ENCODE assay signal across 8 cellular contexts in the genomic region with DNA sequence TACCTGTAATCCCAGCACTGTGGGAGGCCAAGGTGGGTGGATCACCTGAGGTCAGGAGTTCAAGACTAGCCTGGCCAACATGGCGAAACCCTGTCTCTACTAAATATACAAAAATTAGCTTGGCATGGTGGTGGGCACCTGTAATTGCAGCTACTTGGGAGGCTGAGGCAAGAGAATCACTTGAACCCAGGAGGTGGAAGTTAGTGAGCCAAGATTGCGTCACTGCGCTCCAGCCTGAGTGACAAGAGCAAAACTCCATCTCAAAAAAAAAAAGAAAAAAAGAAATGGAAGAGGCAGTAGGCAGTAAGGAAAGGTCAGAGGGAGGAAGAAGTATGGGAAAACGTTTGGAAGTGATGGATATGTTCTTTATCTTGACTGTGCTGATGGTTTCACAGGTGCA. TPM values are rescaled to one million over a fixed set of nuclear protein-coding genes. Genes with fewer than 3 reads are reported as not detected.
DNase-seq lines count a peak whose midpoint lies in the region; ATAC-seq, FAIRE-seq and TF ChIP-seq lines count a peak whose summit lies in the region.
"Not testable (repeated sequence)": the region's sequence is repeated elsewhere in the genome, so short reads cannot be mapped to it uniquely, and the experiment has no call there.
"Had no signal": no experiment of that assay in that cellular context is flagged by ENCODE, and none has a peak within 500 bp of the region (broad histone marks: within the 10 kb centered on the region; RNA-seq: fewer than 3 reads in every experiment).

No MANE protein-coding gene starts in this region.

- not testable (repeated sequence) for FAIRE-seq in K562 (lab: Jason Lieb, UNC)

- H3K4me1 Mint-ChIP-seq in activated CD8-positive, alpha-beta T cell treated with anti-CD3 and anti-CD28 coated beads for 36 hours (ENCODE audit: low read depth); endodermal cell; glutamatergic neuron (ENCODE audit: low read depth, unreplicated experiment); type B pancreatic cell (ENCODE audit: unreplicated experiment): not testable (repeated sequence)

- not testable (repeated sequence) for TF ChIP-seq EP300 in K562 (IDR thresholded peaks at IDR 0.05; ENCODE audit: low read length)

- H3K79me2 ChIP-seq in K562 (ENCODE audit: control insufficient read depth, insufficient read depth, low read length), result not testable (repeated sequence)

- not testable (repeated sequence) for H3K9me1 ChIP-seq in K562 (ENCODE audit: control insufficient read depth, insufficient read depth, low read length)

- not testable (repeated sequence) for H3K4me3 ChIP-seq in NB4 (ENCODE audit: low read depth, low read length); K562; endodermal cell (ENCODE audit: low read length); psoas muscle

- in situ Hi-C loops in K562 (cut with MboI), result not testable (repeated sequence)

- not testable (repeated sequence) for H3K27ac Mint-ChIP-seq in activated CD8-positive, alpha-beta T cell treated with anti-CD3 and anti-CD28 coated beads for 36 hours; endodermal cell; glutamatergic neuron (ENCODE audit: unreplicated experiment); type B pancreatic cell

- not testable (repeated sequence) for H3K4me2 ChIP-seq in K562 (ENCODE audit: insufficient read depth, low read length)

- intact Hi-C loops in activated CD8-positive, alpha-beta T cell treated with anti-CD3 and anti-CD28 coated beads for 36 hours (cut with micrococcal nuclease); K562 (cut with micrococcal nuclease); psoas muscle (cut with DNase I): not testable (repeated sequence)

- H3K9me3 Mint-ChIP-seq in activated CD8-positive, alpha-beta T cell treated with anti-CD3 and anti-CD28 coated beads for 36 hours; endodermal cell; glutamatergic neuron (ENCODE audit: unreplicated experiment); type B pancreatic cell: not testable (repeated sequence)

- not testable (repeated sequence) for BruUV-seq in K562 (replicated peaks; lab: Mats Ljungman, UMichigan)

- 37% methylated on average over 3 of the region's 4 CpGs for WGBS in K562 (ENCODE audit: insufficient coverage, low coverage, missing lambda C conversion rate)
- WGBS in endodermal cell (ENCODE audit: insufficient coverage in 1 of 2, insufficient read length in 1 of 2), 2 experiments, result 65 to 80% methylated on average over 2 to 4 of the region's 4 CpGs
- WGBS in psoas muscle, 3 donors, result 77 to 82% (median 81%) methylated on average over 4 of the region's 4 CpGs

- H3K36me3 Mint-ChIP-seq in activated CD8-positive, alpha-beta T cell treated with anti-CD3 and anti-CD28 coated beads for 36 hours (ENCODE audit: low read depth); endodermal cell (ENCODE audit: low read depth); glutamatergic neuron (ENCODE audit: unreplicated experiment); type B pancreatic cell: not testable (repeated sequence)

- not testable (repeated sequence) for H3K9me3 ChIP-seq in K562 (replicated peaks; ENCODE audit: control insufficient read depth, insufficient read depth, low read depth, low read length); endodermal cell (ENCODE audit: control insufficient read depth, low read length); psoas muscle

- DNase-seq in NB4 (ENCODE audit: low read depth), result peak; percentile 48
- not testable (repeated sequence) for DNase-seq in activated CD8-positive, alpha-beta T cell treated with anti-CD3 and anti-CD28 coated beads for 36 hours; K562 (ENCODE audit: extremely low read depth in 1 of 4, low spot score in 3 of 4); endodermal cell; glutamatergic neuron; psoas muscle; type B pancreatic cell (ENCODE audit: extremely low spot score, unreplicated experiment)

- H3K27ac ChIP-seq in K562 (ENCODE audit: extremely low read depth, low read depth, low read length); endodermal cell (ENCODE audit: low read depth, low read length): not testable (repeated sequence)
- peak overlapping the region; percentile 11 for H3K27ac ChIP-seq in psoas muscle

- H4K20me1 ChIP-seq in K562 (replicated peaks; ENCODE audit: control insufficient read depth, insufficient read depth, low read length), result not testable (repeated sequence)

- H3K4me1 ChIP-seq in K562 (replicated peaks in 1 of 2; ENCODE audit: control insufficient read depth in 2 of 2, insufficient read depth in 2 of 2, low read length in 2 of 2); endodermal cell (ENCODE audit: control insufficient read depth, insufficient read depth, low read length): not testable (repeated sequence)
- H3K4me1 ChIP-seq in psoas muscle, result peaks cover 22% of the 10 kb centered on the region

- CTCF ChIA-PET in activated CD8-positive, alpha-beta T cell treated with anti-CD3 and anti-CD28 coated beads for 36 hours (lab: Charles Lee), result interaction anchor here (1.0 kb wide), 1 partner anchor 33 kb away, joined by 3 read pairs; no protein-coding TSS in a partner anchor
- CTCF ChIA-PET in K562 (lab: Yijun Ruan, JAX; ENCODE audit: low intra/inter-chr PET ratio), result not testable (repeated sequence)

- not testable (repeated sequence) for H3K27me3 Mint-ChIP-seq in activated CD8-positive, alpha-beta T cell treated with anti-CD3 and anti-CD28 coated beads for 36 hours; glutamatergic neuron (ENCODE audit: unreplicated experiment); type B pancreatic cell
- H3K27me3 Mint-ChIP-seq in endodermal cell (ENCODE audit: insufficient read depth), result peaks cover 44% of the 10 kb centered on the region

- ATAC-seq in activated CD8-positive, alpha-beta T cell treated with anti-CD3 and anti-CD28 coated beads for 36 hours; K562; psoas muscle: not testable (repeated sequence)

- TF ChIP-seq CTCF in NB4 (IDR thresholded peaks at IDR 0.05; ENCODE audit: low read depth, low read length); K562 (IDR thresholded peaks at IDR 0.05 in 2 of 3, conservative IDR thresholded peaks at IDR 0.05 in 1 of 3; ENCODE audit: insufficient read depth in 2 of 3, low read depth in 1 of 3, low read length in 3 of 3); psoas muscle (IDR thresholded peaks at IDR 0.05): not testable (repeated sequence)
- TF ChIP-seq CTCF in activated CD8-positive, alpha-beta T cell treated with anti-CD3 and anti-CD28 coated beads for 36 hours (IDR thresholded peaks at IDR 0.05), result peak; percentile 28
- TF ChIP-seq CTCF in endodermal cell (conservative IDR thresholded peaks at IDR 0.05) (peak; percentile 41), glutamatergic neuron (IDR thresholded peaks at IDR 0.05; ENCODE audit: partially characterized antibody, unreplicated experiment) (peak; percentile 30), type B pancreatic cell (conservative IDR thresholded peaks at IDR 0.05) (peak; percentile 53)

- not testable (repeated sequence) for TF ChIP-seq POLR2A in NB4 (IDR thresholded peaks at IDR 0.05; ENCODE audit: extremely low read depth, insufficient read length); K562 (conservative IDR thresholded peaks at IDR 0.05)

- not testable (repeated sequence) for H2AFZ ChIP-seq in K562 (ENCODE audit: low read depth, low read length)

- H3K27me3 ChIP-seq in K562 (ENCODE audit: control insufficient read depth in 2 of 2, insufficient read depth in 2 of 2, low read length in 2 of 2) (peaks cover 0 to 25% of the 10 kb centered on the region in 2 experiments; a peak in 3 of 5 replicates), endodermal cell (ENCODE audit: control insufficient read depth, insufficient read depth, low read length, poor library complexity, severe bottlenecking) (peaks cover 33% of the 10 kb centered on the region)
- not testable (repeated sequence) for H3K27me3 ChIP-seq in psoas muscle (ENCODE audit: insufficient read depth in 3 of 3, low read length in 2 of 3)

- not testable (repeated sequence) for TF ChIP-seq RAD21 in K562 (CRISPR knock-in tag; conservative IDR thresholded peaks at IDR 0.05 in 1 of 2, IDR thresholded peaks at IDR 0.05 in 1 of 2)

- not testable (repeated sequence) for H3K9ac ChIP-seq in K562 (ENCODE audit: insufficient read depth in 1 of 2, low read depth in 2 of 2, low read length in 2 of 2); endodermal cell (ENCODE audit: extremely low read depth, low read length, poor library complexity, severe bottlenecking)

- not testable (repeated sequence) for H3K36me3 ChIP-seq in K562 (ENCODE audit: control insufficient read depth, insufficient read depth, low read length); endodermal cell (ENCODE audit: control insufficient read depth, insufficient read depth, low read length); psoas muscle (ENCODE audit: insufficient read depth in 1 of 2, low read depth in 1 of 2)

- POLR2A ChIA-PET in activated CD8-positive, alpha-beta T cell treated with anti-CD3 and anti-CD28 coated beads for 36 hours (lab: Charles Lee), result not testable (repeated sequence)
- POLR2A ChIA-PET in K562 (lab: Yijun Ruan, JAX), result interaction anchor here (0.7 kb wide), 1 partner anchor 532 kb away, joined by 3 read pairs; no protein-coding TSS in a partner anchor

- not testable (repeated sequence) for H3K4me3 Mint-ChIP-seq in activated CD8-positive, alpha-beta T cell treated with anti-CD3 and anti-CD28 coated beads for 36 hours; endodermal cell; glutamatergic neuron (ENCODE audit: unreplicated experiment); type B pancreatic cell

RNA-seq across cellular contexts. Expression of gene RRAGD, which starts 14.2 kb away (rescaled TPM):
- total RNA-seq in activated CD8-positive, alpha-beta T cell treated with anti-CD3 and anti-CD28 coated beads for 36 hours, result 10 to 100 TPM; 19.7 to 22.1 TPM
- total RNA-seq in K562 (2011; cell fraction: chromatin; rRNA removed; ENCODE audit: low replicate concordance), result not detected in 2 replicates
- total RNA-seq in K562 (2011; cell fraction: nucleolus; rRNA removed), result not detected in 2 replicates
- not detected in 2 replicates for total RNA-seq in K562 (2011; cell fraction: nucleoplasm; rRNA removed)
- total RNA-seq in K562 (2014; rRNA removed) (not detected in 2 replicates), K562 (2014; rRNA removed; fragmentation: Illumina TruSeq; extraction: Trizol) (not detected in 2 replicates), K562 (2015; rRNA removed; fragmentation: Illumina TruSeq; extraction: Trizol) (0.07 TPM in 1 of 2 replicates, not detected in the other), K562 (2021) (0.04 TPM in 1 of 2 replicates, not detected in the other), endodermal cell (1 to 10 TPM in 1 of 2 donors, under 1 TPM in 1; 0.95 to 2.0 TPM), glutamatergic neuron (ENCODE audit: unreplicated experiment) (14.7 TPM), psoas muscle (100 to 1,000 TPM; 105 to 148 (median 125) TPM), type B pancreatic cell (ENCODE audit: low replicate concordance) (18.0 and 19.7 TPM in 2 replicates)
- polyA plus RNA-seq in K562 (2011; rRNA removed) (0.03 and 0.24 TPM in 2 replicates), K562 (2014; fragmentation: Illumina TruSeq; extraction: Trizol) (not detected in 2 replicates), K562 (2014; fragmentation: Nextera tagmentation; extraction: Ambion mirVana) (not detected), K562 (2014; rRNA removed) (not detected in 2 replicates), psoas muscle (100 to 1,000 TPM in 1 of 3 donors, 10 to 100 TPM in 2; 34.8 to 163 (median 70.8) TPM)
- polyA plus RNA-seq in K562 (2011; cell fraction: cytosol; rRNA removed), result 0.03 TPM in 1 of 2 replicates, not detected in the other
- polyA plus RNA-seq in K562 (2011; cell fraction: nucleus; rRNA removed), result 0.14 TPM in 1 of 2 replicates, not detected in the other
- polyA plus RNA-seq in K562 (2012), result 0.03 and 0.12 TPM in 2 replicates
- 0.15 TPM in 1 of 2 replicates, not detected in the other for polyA minus RNA-seq in K562 (2011; rRNA and poly(A)+ RNA removed)
- polyA minus RNA-seq in K562 (2011; cell fraction: cytosol; rRNA and poly(A)+ RNA removed), result not detected in 2 replicates
- polyA minus RNA-seq in K562 (2011; cell fraction: nucleus; rRNA and poly(A)+ RNA removed), result not detected in 2 replicates
- polyA plus RNA-seq in endodermal cell (2013, experiment 1 of 2), result 20.5 TPM
- polyA plus RNA-seq in endodermal cell (2013, experiment 2 of 2), result 18.0 TPM
- polyA plus RNA-seq: AG04450 had no signal

RNA-seq across cellular contexts. Expression of gene ANKRD6, which starts 35.1 kb away (rescaled TPM):
- 1 to 10 TPM; 3.5 to 4.9 TPM for total RNA-seq in activated CD8-positive, alpha-beta T cell treated with anti-CD3 and anti-CD28 coated beads for 36 hours
- 0.26 TPM in 1 of 2 replicates, not detected in the other for total RNA-seq in K562 (2011; cell fraction: chromatin; rRNA removed; ENCODE audit: low replicate concordance)
- not detected in 2 replicates for total RNA-seq in K562 (2011; cell fraction: nucleolus; rRNA removed)
- not detected in 2 replicates for total RNA-seq in K562 (2011; cell fraction: nucleoplasm; rRNA removed)
- total RNA-seq in K562 (2014; rRNA removed) (not detected in 2 replicates), K562 (2014; rRNA removed; fragmentation: Illumina TruSeq; extraction: Trizol) (0.22 TPM in 1 of 2 replicates, not detected in the other), K562 (2015; rRNA removed; fragmentation: Illumina TruSeq; extraction: Trizol) (not detected in 2 replicates), K562 (2021) (0.13 TPM in 1 of 2 replicates, not detected in the other), endodermal cell (100 to 1,000 TPM in 1 of 2 donors, 10 to 100 TPM in 1; 88.7 to 110 TPM), glutamatergic neuron (ENCODE audit: unreplicated experiment) (31.9 TPM), psoas muscle (1 to 10 TPM; 2.4 to 9.0 (median 4.6) TPM), type B pancreatic cell (ENCODE audit: low replicate concordance) (33.0 and 34.0 TPM in 2 replicates)
- polyA plus RNA-seq in K562 (2011; rRNA removed) (0.08 and 0.23 TPM in 2 replicates), K562 (2014; fragmentation: Illumina TruSeq; extraction: Trizol) (not detected in 2 replicates), K562 (2014; fragmentation: Nextera tagmentation; extraction: Ambion mirVana) (under 1 TPM; 0.04 TPM), K562 (2014; rRNA removed) (1.3 TPM in 1 of 2 replicates, not detected in the other), psoas muscle (1 to 10 TPM; 1.2 to 2.3 (median 1.8) TPM)
- polyA plus RNA-seq in K562 (2011; cell fraction: cytosol; rRNA removed), result 0.01 and 0.03 TPM in 2 replicates
- 0.07 and 0.13 TPM in 2 replicates for polyA plus RNA-seq in K562 (2011; cell fraction: nucleus; rRNA removed)
- 0.12 and 0.55 TPM in 2 replicates for polyA plus RNA-seq in K562 (2012)
- 0.54 TPM in 1 of 2 replicates, not detected in the other for polyA minus RNA-seq in K562 (2011; rRNA and poly(A)+ RNA removed)
- 1.3 TPM in 1 of 2 replicates, not detected in the other for polyA minus RNA-seq in K562 (2011; cell fraction: cytosol; rRNA and poly(A)+ RNA removed)
- not detected in 2 replicates for polyA minus RNA-seq in K562 (2011; cell fraction: nucleus; rRNA and poly(A)+ RNA removed)
- polyA plus RNA-seq in endodermal cell (2013, experiment 1 of 2), result 31.9 TPM
- 33.9 TPM for polyA plus RNA-seq in endodermal cell (2013, experiment 2 of 2)

RNA-seq across cellular contexts. Expression of gene UBE2J1, which starts 45.4 kb away (rescaled TPM):
- 10 to 100 TPM; 23.2 to 24.6 TPM for total RNA-seq in activated CD8-positive, alpha-beta T cell treated with anti-CD3 and anti-CD28 coated beads for 36 hours
- total RNA-seq in K562 (2011; cell fraction: chromatin; rRNA removed; ENCODE audit: low replicate concordance), result 4.2 and 10.1 TPM in 2 replicates
- total RNA-seq in K562 (2011; cell fraction: nucleolus; rRNA removed), result 3.0 and 3.3 TPM in 2 replicates
- total RNA-seq in K562 (2011; cell fraction: nucleoplasm; rRNA removed), result 6.1 and 12.7 TPM in 2 replicates
- total RNA-seq in K562 (2014; rRNA removed), result 19.6 and 19.7 TPM in 2 replicates
- total RNA-seq in K562 (2014; rRNA removed; fragmentation: Illumina TruSeq; extraction: Trizol), result 27.2 and 30.0 TPM in 2 replicates
- total RNA-seq in K562 (2015; rRNA removed; fragmentation: Illumina TruSeq; extraction: Trizol), result 25.8 and 28.5 TPM in 2 replicates
- total RNA-seq in K562 (2021), result 22.0 and 22.4 TPM in 2 replicates
- 25.8 and 32.6 TPM in 2 replicates for polyA plus RNA-seq in K562 (2011; rRNA removed)
- polyA plus RNA-seq in K562 (2011; cell fraction: cytosol; rRNA removed), result 11.5 and 16.4 TPM in 2 replicates
- 6.1 and 7.8 TPM in 2 replicates for polyA plus RNA-seq in K562 (2011; cell fraction: nucleus; rRNA removed)
- 19.3 and 26.0 TPM in 2 replicates for polyA plus RNA-seq in K562 (2012)
- 24.6 and 28.9 TPM in 2 replicates for polyA plus RNA-seq in K562 (2014; fragmentation: Illumina TruSeq; extraction: Trizol)
- polyA plus RNA-seq in K562 (2014; fragmentation: Nextera tagmentation; extraction: Ambion mirVana), result 10 to 100 TPM; 11.6 to 14.9 TPM
- polyA plus RNA-seq in K562 (2014; rRNA removed), result 18.8 and 20.6 TPM in 2 replicates
- polyA minus RNA-seq in K562 (2011; rRNA and poly(A)+ RNA removed), result 34.0 and 34.2 TPM in 2 replicates
- polyA minus RNA-seq in K562 (2011; cell fraction: cytosol; rRNA and poly(A)+ RNA removed), result 12.6 and 13.2 TPM in 2 replicates
- 3.6 and 7.0 TPM in 2 replicates for polyA minus RNA-seq in K562 (2011; cell fraction: nucleus; rRNA and poly(A)+ RNA removed)
- 10 to 100 TPM; 20.1 to 21.9 TPM for total RNA-seq in endodermal cell
- polyA plus RNA-seq in endodermal cell (2013, experiment 1 of 2), result 34.6 TPM
- 35.2 TPM for polyA plus RNA-seq in endodermal cell (2013, experiment 2 of 2)
- 31.5 TPM for total RNA-seq in glutamatergic neuron (ENCODE audit: unreplicated experiment)
- total RNA-seq in psoas muscle, result 10 to 100 TPM; 11.5 to 21.6 (median 17.4) TPM
- 10 to 100 TPM; 10.0 to 20.7 (median 12.9) TPM for polyA plus RNA-seq in psoas muscle
- 30.6 and 32.0 TPM in 2 replicates for total RNA-seq in type B pancreatic cell (ENCODE audit: low replicate concordance)
